2 cellular contexts compared by ENCODE assay signal in genomic region chr6:30283761-30284160, GRCh38.
TF ChIP-seq lines count a peak whose summit lies in the region.

No MANE protein-coding gene starts in this region.

TF ChIP-seq in GM23338, 12 proteins besides CTCF, POLR2A, EP300 and RAD21:
- no peak for TF ChIP-seq ETS1 (IDR thresholded peaks at IDR 0.05)
- TF ChIP-seq STAT1 (IDR thresholded peaks at IDR 0.05; ENCODE audit: unreplicated experiment) = no peak
- no peak for TF ChIP-seq ZNF114 (CRISPR knock-in tag; IDR thresholded peaks at IDR 0.05)
- TF ChIP-seq EZH2phosphoT487 (IDR thresholded peaks at IDR 0.05; ENCODE audit: unreplicated experiment) = no peak
- TF ChIP-seq CREB1 (CRISPR knock-in tag; IDR thresholded peaks at IDR 0.05; ENCODE audit: low read depth) = no peak
- TF ChIP-seq JUNB (IDR thresholded peaks at IDR 0.05; ENCODE audit: unreplicated experiment) = no peak
- no peak for TF ChIP-seq ZNF331 (CRISPR knock-in tag; IDR thresholded peaks at IDR 0.05; ENCODE audit: low read depth)

TF ChIP-seq in H1, 55 proteins besides CTCF, POLR2A, EP300 and RAD21:
- TF ChIP-seq KDM4A (IDR thresholded peaks at IDR 0.05; ENCODE audit: low read depth, low read length, severe bottlenecking) = no peak
- TF ChIP-seq SRF (IDR thresholded peaks at IDR 0.05; ENCODE audit: low read depth, low read length) = no peak
- no peak for TF ChIP-seq FOSL1 (IDR thresholded peaks at IDR 0.05; ENCODE audit: insufficient read depth, low read depth, low read length)
- 0 out of 2 replicates have a peak, but pooled peaks have one; percentile 18 for TF ChIP-seq E2F6 (IDR thresholded peaks at IDR 0.05)
- TF ChIP-seq GTF2F1 (IDR thresholded peaks at IDR 0.05; ENCODE audit: borderline replicate concordance, low read depth, low read length) = 0 out of 2 replicates have a peak, but pooled peaks have one; percentile 61
- no peak for TF ChIP-seq JUN (IDR thresholded peaks at IDR 0.05; ENCODE audit: low read depth, low read length)
